Comparison of ENCODE assay signal across 10 cellular contexts in the genomic region with DNA sequence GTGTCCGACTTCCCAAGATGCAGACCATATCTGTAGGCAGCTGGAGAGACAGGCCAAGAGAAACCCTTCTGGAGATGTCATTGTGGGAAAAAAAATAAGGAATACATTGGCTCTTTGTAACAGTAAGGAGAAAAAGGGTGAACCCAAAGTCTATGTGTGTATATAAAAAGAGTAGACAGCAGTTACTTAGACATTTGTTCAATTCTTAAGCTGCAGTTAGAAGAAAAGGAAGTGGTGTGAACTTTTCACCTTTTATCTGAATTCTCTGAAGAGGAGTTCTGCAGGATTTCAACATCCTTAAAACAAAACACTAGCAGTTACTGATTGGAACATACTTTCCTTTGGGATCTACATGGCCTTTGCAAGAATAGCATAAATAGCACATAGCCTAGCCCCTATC. TPM values are rescaled to one million over a fixed set of nuclear protein-coding genes. Genes with fewer than 3 reads are reported as not detected.
DNase-seq lines count a peak whose midpoint lies in the region; ATAC-seq and TF ChIP-seq lines count a peak whose summit lies in the region.
"Had no signal": no experiment of that assay in that cellular context is flagged by ENCODE, and none has a peak within 500 bp of the region (broad histone marks: within the 10 kb centered on the region; RNA-seq: fewer than 3 reads in every experiment).

No MANE protein-coding gene starts in this region.

- TF ChIP-seq CTCF in lung (IDR thresholded peaks at IDR 0.05; ENCODE audit: control extremely low read depth, extremely low read depth) = no peak
- no peak for TF ChIP-seq CTCF in BE2C (IDR thresholded peaks at IDR 0.05; ENCODE audit: low read depth, low read length)

- H3K4me3 ChIP-seq in lung (no peak overlapping the region), BE2C (ENCODE audit: low read depth, low read length) (no peak overlapping the region)
- H3K4me3 ChIP-seq: mucosa of descending colon, SK-N-MC had no signal

- no peak for ATAC-seq in lung (ENCODE audit: insufficient read depth, low FRiP score)
- ATAC-seq in HG02938 (IDR thresholded peaks at IDR 0.05; ENCODE audit: unreplicated experiment) = no peak
- ATAC-seq: mucosa of descending colon had no signal

- H3K27me3 ChIP-seq in lung (ENCODE audit: control insufficient read depth, insufficient read depth) = no peaks in the 10 kb centered on the region
- H3K27me3 ChIP-seq in BE2C = no peaks in the 10 kb centered on the region

- 27 to 35% methylated on average over 1 of the region's 1 CpG for WGBS in lung, 2 donors

- no peaks in the 10 kb centered on the region for H3K27me3 Mint-ChIP-seq in activated naive CD8-positive, alpha-beta T cell treated with anti-CD3 and anti-CD28 coated beads for 36 hours

- DNase-seq in AG08395 (ENCODE audit: low spot score) = peak; percentile 20
- DNase-seq in KG1 (lab: John Stamatoyannopoulos, UW) = peak; percentile 33
- no peak for DNase-seq in activated naive CD8-positive, alpha-beta T cell treated with anti-CD3 and anti-CD28 coated beads for 36 hours
- no peak for DNase-seq in lung (ENCODE audit: low spot score)
- DNase-seq in stimulated activated naive CD4-positive, alpha-beta T cell treated with Interleukin-2 at 50 U/mL for 16 hours (lab: John Stamatoyannopoulos, UW) = no peak
- no peak for DNase-seq in BE2C
- no peak for DNase-seq in amniotic stem cell (lab: John Stamatoyannopoulos, UW)
- DNase-seq: mucosa of descending colon had no signal

- peaks cover 17% of the 10 kb centered on the region for H3K36me3 Mint-ChIP-seq in activated naive CD8-positive, alpha-beta T cell treated with anti-CD3 and anti-CD28 coated beads for 36 hours

- H3K4me3 Mint-ChIP-seq in activated naive CD8-positive, alpha-beta T cell treated with anti-CD3 and anti-CD28 coated beads for 36 hours = peak overlapping the region; percentile 67

- H3K27ac Mint-ChIP-seq in activated naive CD8-positive, alpha-beta T cell treated with anti-CD3 and anti-CD28 coated beads for 36 hours = peak overlapping the region; percentile 95

- H3K36me3 ChIP-seq in lung (ENCODE audit: control insufficient read depth in 2 of 2, insufficient read depth in 2 of 2, low read length in 2 of 2) (no peaks in the 10 kb centered on the region), BE2C (no peaks in the 10 kb centered on the region)

- H3K4me1 ChIP-seq in lung (ENCODE audit: control insufficient read depth in 2 of 2, insufficient read depth in 2 of 2, low read length in 2 of 2) = peaks cover 17 to 40% of the 10 kb centered on the region in 2 donors
- H3K4me1 ChIP-seq in BE2C = peaks cover 18% of the 10 kb centered on the region

- H3K9me3 Mint-ChIP-seq in activated naive CD8-positive, alpha-beta T cell treated with anti-CD3 and anti-CD28 coated beads for 36 hours = no peaks in the 10 kb centered on the region

- H3K9me3 ChIP-seq in lung (ENCODE audit: control insufficient read depth in 2 of 2, insufficient read depth in 1 of 2, low read length in 1 of 2) (no peaks in the 10 kb centered on the region), BE2C (no peaks in the 10 kb centered on the region)
- H3K9me3 ChIP-seq: mucosa of descending colon had no signal

- H3K4me1 Mint-ChIP-seq in activated naive CD8-positive, alpha-beta T cell treated with anti-CD3 and anti-CD28 coated beads for 36 hours = peaks cover 84% of the 10 kb centered on the region

- peak overlapping the region; percentile 42 to 70 for H3K27ac ChIP-seq in lung (ENCODE audit: low read depth in 1 of 2, low read length in 1 of 2)
- H3K27ac ChIP-seq: SK-N-MC had no signal

RNA-seq across cellular contexts. Expression of a gene that starts 21.7 kb away (rescaled TPM):
- 10 to 100 TPM; 16.2 to 16.4 TPM for total RNA-seq in activated naive CD8-positive, alpha-beta T cell treated with anti-CD3 and anti-CD28 coated beads for 36 hours
- total RNA-seq in lung = 10 to 100 TPM; 17.3 to 20.9 TPM
- 1 to 10 TPM; 8.6 to 9.6 TPM for polyA plus RNA-seq in lung
- polyA plus RNA-seq in BE2C (2012; ENCODE audit: insufficient read depth, insufficient read length, low read depth) = 17.0 TPM

RNA-seq across cellular contexts. Expression of a gene that starts 34.5 kb away (rescaled TPM):
- 10 to 100 TPM; 58.6 to 63.8 TPM for total RNA-seq in activated naive CD8-positive, alpha-beta T cell treated with anti-CD3 and anti-CD28 coated beads for 36 hours
- total RNA-seq in lung = 10 to 100 TPM; 29.5 to 84.1 TPM
- polyA plus RNA-seq in lung = 10 to 100 TPM; 58.9 to 79.6 TPM
- polyA plus RNA-seq in BE2C (2012; ENCODE audit: insufficient read depth, insufficient read length, low read depth) = 250 TPM

RNA-seq across cellular contexts. Expression of a gene that starts 46.2 kb away (rescaled TPM):
- 10 to 100 TPM; 65.9 to 67.2 TPM for total RNA-seq in activated naive CD8-positive, alpha-beta T cell treated with anti-CD3 and anti-CD28 coated beads for 36 hours
- total RNA-seq in lung = 10 to 100 TPM; 59.0 to 87.5 TPM
- polyA plus RNA-seq in lung = 10 to 100 TPM in 1 of 2 donors, 1 to 10 TPM in 1; 8.7 to 12.4 TPM
- polyA plus RNA-seq in BE2C (2012; ENCODE audit: insufficient read depth, insufficient read length, low read depth) = 38.5 TPM

Comparison
In these comparisons a context has a peak if more than half of its experiments do, and no peak if none do; other contexts are left out.
1. DNase-seq: peak in AG08395 (single experiment) and KG1 (single experiment); none in activated naive CD8-positive, alpha-beta T cell treated with anti-CD3 and anti-CD28 coated beads for 36 hours (single experiment), lung (single experiment), stimulated activated naive CD4-positive, alpha-beta T cell treated with Interleukin-2 at 50 U/mL for 16 hours (single experiment), BE2C (single experiment) and amniotic stem cell (single experiment).